In the genomic region with DNA sequence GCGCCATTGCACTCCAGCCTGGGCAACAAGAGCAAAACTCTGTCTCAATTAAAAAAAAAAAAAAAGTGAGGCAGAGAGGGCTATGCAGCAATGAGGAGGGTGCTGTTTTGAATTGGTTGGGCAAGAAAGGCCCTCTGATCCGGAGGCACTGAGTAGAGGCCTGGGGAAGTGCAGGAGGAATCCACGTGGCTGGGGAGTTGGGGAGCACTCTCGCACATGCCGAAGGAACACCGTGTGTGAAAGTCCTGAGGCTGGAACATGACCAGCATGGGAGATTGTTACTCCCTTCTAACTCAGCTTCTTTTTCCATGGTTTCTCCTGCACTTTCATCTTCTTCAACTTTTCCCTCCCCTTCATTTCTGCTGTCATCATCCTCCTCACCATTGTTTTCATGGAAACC, we compare ENCODE assay signal across 2 cellular contexts.
TF ChIP-seq lines count a peak whose summit lies in the region.

No MANE protein-coding gene starts in this region.

TF ChIP-seq in HepG2, 621 proteins besides CTCF, POLR2A, EP300 and RAD21:
- no peak for TF ChIP-seq SRSF9 (IDR thresholded peaks at IDR 0.05; ENCODE audit: borderline replicate concordance, insufficient read depth, low read depth, low read length, poor library complexity, severe bottlenecking)
- TF ChIP-seq, protein P1, sequence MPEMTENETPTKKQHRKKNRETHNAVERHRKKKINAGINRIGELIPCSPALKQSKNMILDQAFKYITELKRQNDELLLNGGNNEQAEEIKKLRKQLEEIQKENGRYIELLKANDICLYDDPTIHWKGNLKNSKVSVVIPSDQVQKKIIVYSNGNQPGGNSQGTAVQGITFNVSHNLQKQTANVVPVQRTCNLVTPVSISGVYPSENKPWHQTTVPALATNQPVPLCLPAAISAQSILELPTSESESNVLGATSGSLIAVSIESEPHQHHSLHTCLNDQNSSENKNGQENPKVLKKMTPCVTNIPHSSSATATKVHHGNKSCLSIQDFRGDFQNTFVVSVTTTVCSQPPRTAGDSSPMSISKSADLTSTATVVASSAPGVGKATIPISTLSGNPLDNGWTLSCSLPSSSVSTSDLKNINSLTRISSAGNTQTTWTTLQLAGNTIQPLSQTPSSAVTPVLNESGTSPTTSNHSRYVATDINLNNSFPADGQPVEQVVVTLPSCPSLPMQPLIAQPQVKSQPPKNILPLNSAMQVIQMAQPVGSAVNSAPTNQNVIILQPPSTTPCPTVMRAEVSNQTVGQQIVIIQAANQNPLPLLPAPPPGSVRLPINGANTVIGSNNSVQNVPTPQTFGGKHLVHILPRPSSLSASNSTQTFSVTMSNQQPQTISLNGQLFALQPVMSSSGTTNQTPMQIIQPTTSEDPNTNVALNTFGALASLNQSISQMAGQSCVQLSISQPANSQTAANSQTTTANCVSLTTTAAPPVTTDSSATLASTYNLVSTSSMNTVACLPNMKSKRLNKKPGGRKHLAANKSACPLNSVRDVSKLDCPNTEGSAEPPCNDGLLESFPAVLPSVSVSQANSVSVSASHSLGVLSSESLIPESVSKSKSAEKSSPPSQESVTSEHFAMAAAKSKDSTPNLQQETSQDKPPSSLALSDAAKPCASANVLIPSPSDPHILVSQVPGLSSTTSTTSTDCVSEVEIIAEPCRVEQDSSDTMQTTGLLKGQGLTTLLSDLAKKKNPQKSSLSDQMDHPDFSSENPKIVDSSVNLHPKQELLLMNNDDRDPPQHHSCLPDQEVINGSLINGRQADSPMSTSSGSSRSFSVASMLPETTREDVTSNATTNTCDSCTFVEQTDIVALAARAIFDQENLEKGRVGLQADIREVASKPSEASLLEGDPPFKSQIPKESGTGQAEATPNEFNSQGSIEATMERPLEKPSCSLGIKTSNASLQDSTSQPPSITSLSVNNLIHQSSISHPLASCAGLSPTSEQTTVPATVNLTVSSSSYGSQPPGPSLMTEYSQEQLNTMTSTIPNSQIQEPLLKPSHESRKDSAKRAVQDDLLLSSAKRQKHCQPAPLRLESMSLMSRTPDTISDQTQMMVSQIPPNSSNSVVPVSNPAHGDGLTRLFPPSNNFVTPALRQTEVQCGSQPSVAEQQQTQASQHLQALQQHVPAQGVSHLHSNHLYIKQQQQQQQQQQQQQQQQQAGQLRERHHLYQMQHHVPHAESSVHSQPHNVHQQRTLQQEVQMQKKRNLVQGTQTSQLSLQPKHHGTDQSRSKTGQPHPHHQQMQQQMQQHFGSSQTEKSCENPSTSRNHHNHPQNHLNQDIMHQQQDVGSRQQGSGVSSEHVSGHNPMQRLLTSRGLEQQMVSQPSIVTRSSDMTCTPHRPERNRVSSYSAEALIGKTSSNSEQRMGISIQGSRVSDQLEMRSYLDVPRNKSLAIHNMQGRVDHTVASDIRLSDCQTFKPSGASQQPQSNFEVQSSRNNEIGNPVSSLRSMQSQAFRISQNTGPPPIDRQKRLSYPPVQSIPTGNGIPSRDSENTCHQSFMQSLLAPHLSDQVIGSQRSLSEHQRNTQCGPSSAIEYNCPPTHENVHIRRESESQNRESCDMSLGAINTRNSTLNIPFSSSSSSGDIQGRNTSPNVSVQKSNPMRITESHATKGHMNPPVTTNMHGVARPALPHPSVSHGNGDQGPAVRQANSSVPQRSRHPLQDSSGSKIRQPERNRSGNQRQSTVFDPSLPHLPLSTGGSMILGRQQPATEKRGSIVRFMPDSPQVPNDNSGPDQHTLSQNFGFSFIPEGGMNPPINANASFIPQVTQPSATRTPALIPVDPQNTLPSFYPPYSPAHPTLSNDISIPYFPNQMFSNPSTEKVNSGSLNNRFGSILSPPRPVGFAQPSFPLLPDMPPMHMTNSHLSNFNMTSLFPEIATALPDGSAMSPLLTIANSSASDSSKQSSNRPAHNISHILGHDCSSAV (CRISPR knock-in tag; IDR thresholded peaks at IDR 0.05; ENCODE audit: borderline replicate concordance): no peak
- TF ChIP-seq, protein P2, sequence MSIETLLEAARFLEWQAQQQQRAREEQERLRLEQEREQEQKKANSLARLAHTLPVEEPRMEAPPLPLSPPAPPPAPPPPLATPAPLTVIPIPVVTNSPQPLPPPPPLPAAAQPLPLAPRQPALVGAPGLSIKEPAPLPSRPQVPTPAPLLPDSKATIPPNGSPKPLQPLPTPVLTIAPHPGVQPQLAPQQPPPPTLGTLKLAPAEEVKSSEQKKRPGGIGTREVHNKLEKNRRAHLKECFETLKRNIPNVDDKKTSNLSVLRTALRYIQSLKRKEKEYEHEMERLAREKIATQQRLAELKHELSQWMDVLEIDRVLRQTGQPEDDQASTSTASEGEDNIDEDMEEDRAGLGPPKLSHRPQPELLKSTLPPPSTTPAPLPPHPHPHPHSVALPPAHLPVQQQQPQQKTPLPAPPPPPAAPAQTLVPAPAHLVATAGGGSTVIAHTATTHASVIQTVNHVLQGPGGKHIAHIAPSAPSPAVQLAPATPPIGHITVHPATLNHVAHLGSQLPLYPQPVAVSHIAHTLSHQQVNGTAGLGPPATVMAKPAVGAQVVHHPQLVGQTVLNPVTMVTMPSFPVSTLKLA (IDR thresholded peaks at IDR 0.05): peak; percentile 94

TF ChIP-seq in H1, 55 proteins besides CTCF, POLR2A, EP300 and RAD21:
- no peak for TF ChIP-seq SIN3A (conservative IDR thresholded peaks at IDR 0.05 in 1 of 2, IDR thresholded peaks at IDR 0.05 in 1 of 2; ENCODE audit: low read depth in 1 of 2, low read length in 2 of 2)
- no peak for TF ChIP-seq POU5F1 (IDR thresholded peaks at IDR 0.05; ENCODE audit: low read depth, low read length)
- no peak for TF ChIP-seq MAFK (IDR thresholded peaks at IDR 0.05; ENCODE audit: low read depth, low read length)
- no peak for TF ChIP-seq SP1 (IDR thresholded peaks at IDR 0.05; ENCODE audit: low read depth, low read length)
- TF ChIP-seq TCF12 (IDR thresholded peaks at IDR 0.05; ENCODE audit: low read depth, low read length): no peak
- no peak for TF ChIP-seq PHF8 (conservative IDR thresholded peaks at IDR 0.05; ENCODE audit: low read depth, low read length)
